10 cellular contexts compared by ENCODE assay signal in genomic region chr2:216474925-216475670, GRCh38. TPM values are rescaled to one million over a fixed set of nuclear protein-coding genes. Genes with fewer than 3 reads are reported as not detected.
A peak's percentile ranks its signal among the peaks of the same experiment; 100 is the strongest.
DNase-seq lines count a peak whose midpoint lies in the region; ATAC-seq, FAIRE-seq and TF ChIP-seq lines count a peak whose summit lies in the region.
"Had no signal": no experiment of that assay in that cellular context is flagged by ENCODE, and none has a peak within 500 bp of the region (broad histone marks: within the 10 kb centered on the region; RNA-seq: fewer than 3 reads in every experiment).

No MANE protein-coding gene starts in this region.

- no peak for TF ChIP-seq POLR2A in GM12891 (IDR thresholded peaks at IDR 0.05; ENCODE audit: low read depth, low read length)
- no peak for TF ChIP-seq POLR2A in K562 (conservative IDR thresholded peaks at IDR 0.05)

- no peak for TF ChIP-seq EP300 in K562 (IDR thresholded peaks at IDR 0.05; ENCODE audit: low read length)

- no peak overlapping the region for H3K4me2 ChIP-seq in K562 (ENCODE audit: insufficient read depth, low read length)

- H3K79me2 ChIP-seq in K562 (ENCODE audit: control insufficient read depth, insufficient read depth, low read length) = no peaks in the 10 kb centered on the region

- ATAC-seq in GM21528 (IDR thresholded peaks at IDR 0.05; ENCODE audit: low FRiP score, unreplicated experiment) (peak; percentile 73), K562 (no peak)

- no peaks in the 10 kb centered on the region for H3K9me3 ChIP-seq in K562 (replicated peaks; ENCODE audit: control insufficient read depth, insufficient read depth, low read depth, low read length)
- H3K9me3 ChIP-seq: MG63 had no signal

- WGBS in K562 (ENCODE audit: insufficient coverage, low coverage, missing lambda C conversion rate) = 89% methylated on average over 8 of the region's 12 CpGs

- CTCF ChIA-PET in K562 (lab: Yijun Ruan, JAX; ENCODE audit: low intra/inter-chr PET ratio) = no interaction called here

- no peaks in the 10 kb centered on the region for H3K9me1 ChIP-seq in K562 (ENCODE audit: control insufficient read depth, insufficient read depth, low read length)

- peaks cover 24% of the 10 kb centered on the region; the same call in 2 of the 3 replicates for H3K36me3 ChIP-seq in K562 (ENCODE audit: control insufficient read depth, insufficient read depth, low read length)

- no peak for TF ChIP-seq RAD21 in K562 (CRISPR knock-in tag; conservative IDR thresholded peaks at IDR 0.05 in 1 of 2, IDR thresholded peaks at IDR 0.05 in 1 of 2)

- FAIRE-seq in GM12891 (lab: Jason Lieb, UNC) = peak; percentile 90
- FAIRE-seq in K562 (lab: Jason Lieb, UNC) = no peak

- no peaks in the 10 kb centered on the region for H3K27me3 ChIP-seq in K562 (ENCODE audit: control insufficient read depth in 2 of 2, insufficient read depth in 2 of 2, low read length in 2 of 2)
- H3K27me3 ChIP-seq: MG63 had no signal

- no peak for TF ChIP-seq CTCF in K562 (IDR thresholded peaks at IDR 0.05 in 2 of 3, conservative IDR thresholded peaks at IDR 0.05 in 1 of 3; ENCODE audit: insufficient read depth in 2 of 3, low read depth in 1 of 3, low read length in 3 of 3)

- no peak overlapping the region for H2AFZ ChIP-seq in K562 (ENCODE audit: low read depth, low read length)

- no peaks in the 10 kb centered on the region for H4K20me1 ChIP-seq in K562 (replicated peaks; ENCODE audit: control insufficient read depth, insufficient read depth, low read length)

- intact Hi-C loops in K562 (cut with micrococcal nuclease) = no loop called here
- intact Hi-C loops in head of caudate nucleus (cut with DNase I) = no loop called here

- H3K4me3 ChIP-seq in K562 = no peak overlapping the region
- H3K4me3 ChIP-seq: MG63 had no signal

- DNase-seq in GM12891 (ENCODE audit: insufficient read length, low spot score) (peak; percentile 20), KBM-7 (peak; percentile 92), K562 (ENCODE audit: extremely low read depth in 1 of 4, low spot score in 3 of 4) (no peak), mesenteric fat pad (ENCODE audit: low spot score) (no peak), midbrain (lab: John Stamatoyannopoulos, UW) (no peak), head of caudate nucleus (no peak), DMS 273 (lab: John Stamatoyannopoulos, UW; ENCODE audit: unreplicated experiment) (no peak)
- DNase-seq: MG63, nucleus accumbens had no signal

- H3K27ac ChIP-seq in K562 (ENCODE audit: extremely low read depth, low read depth, low read length) = no peak overlapping the region

- POLR2A ChIA-PET in K562 (lab: Yijun Ruan, JAX) = no interaction called here

- no peak overlapping the region for H3K9ac ChIP-seq in K562 (ENCODE audit: insufficient read depth in 1 of 2, low read depth in 2 of 2, low read length in 2 of 2)

- in situ Hi-C loops in KBM-7 (cut with MboI; ENCODE audit: low pct_unique_long_range_greater_than_20kb, low sequenced_read_pairs) (no loop called here), K562 (cut with MboI) (no loop called here)

- no TSS peak for BruUV-seq in K562 (replicated peaks; lab: Mats Ljungman, UMichigan)

- H3K4me1 ChIP-seq in K562 (replicated peaks in 1 of 2; ENCODE audit: control insufficient read depth in 2 of 2, insufficient read depth in 2 of 2, low read length in 2 of 2) = no peaks in the 10 kb centered on the region; a peak in 4 of 5 replicates

TF ChIP-seq in GM12891, 5 proteins besides CTCF, POLR2A, EP300 and RAD21:
- peak; percentile 60 for TF ChIP-seq SPI1 (IDR thresholded peaks at IDR 0.05; ENCODE audit: low read depth, low read length)
- TF ChIP-seq POU2F2 (IDR thresholded peaks at IDR 0.05; ENCODE audit: low read depth, low read length) = no peak
- TF ChIP-seq POLR2AphosphoS5 (IDR thresholded peaks at IDR 0.05; ENCODE audit: low read depth, low read length) = no peak

TF ChIP-seq in K562, 482 proteins besides CTCF, POLR2A, EP300 and RAD21:
- no peak for TF ChIP-seq THRA (IDR thresholded peaks at IDR 0.05)
- no peak for TF ChIP-seq E2F3 (CRISPR knock-in tag; IDR thresholded peaks at IDR 0.05)
- TF ChIP-seq POLR2G (IDR thresholded peaks at IDR 0.05; ENCODE audit: low read depth, low read length) = 0 out of 2 replicates have a peak, but pooled peaks have one; percentile 26

RNA-seq across cellular contexts. Expression of gene RPL37A, which starts 23.5 kb away (rescaled TPM):
- 11,370 TPM for polyA plus RNA-seq in GM12891 (2012; ENCODE audit: low read depth, missing spikeins)
- total RNA-seq in K562 (2011; cell fraction: chromatin; rRNA removed; ENCODE audit: low replicate concordance) = 189 and 251 TPM in 2 replicates
- 470 and 540 TPM in 2 replicates for total RNA-seq in K562 (2011; cell fraction: nucleolus; rRNA removed)
- total RNA-seq in K562 (2011; cell fraction: nucleoplasm; rRNA removed) = 645 and 1,259 TPM in 2 replicates
- 1,954 and 2,610 TPM in 2 replicates for total RNA-seq in K562 (2014; rRNA removed)
- total RNA-seq in K562 (2014; rRNA removed; fragmentation: Illumina TruSeq; extraction: Trizol) = 2,970 and 2,991 TPM in 2 replicates
- 3,128 and 3,349 TPM in 2 replicates for total RNA-seq in K562 (2015; rRNA removed; fragmentation: Illumina TruSeq; extraction: Trizol)
- 2,073 and 2,273 TPM in 2 replicates for total RNA-seq in K562 (2021)
- polyA plus RNA-seq in K562 (2011; rRNA removed) = 2,373 and 2,467 TPM in 2 replicates
- polyA plus RNA-seq in K562 (2011; cell fraction: cytosol; rRNA removed) = 982 and 1,470 TPM in 2 replicates
- polyA plus RNA-seq in K562 (2011; cell fraction: nucleus; rRNA removed) = 1,025 and 1,886 TPM in 2 replicates
- polyA plus RNA-seq in K562 (2012) = 3,284 and 4,946 TPM in 2 replicates
- polyA plus RNA-seq in K562 (2014; fragmentation: Illumina TruSeq; extraction: Trizol) = 2,856 and 3,318 TPM in 2 replicates
- 1,000 to 10,000 TPM; 2,078 to 2,436 TPM for polyA plus RNA-seq in K562 (2014; fragmentation: Nextera tagmentation; extraction: Ambion mirVana)
- polyA plus RNA-seq in K562 (2014; rRNA removed) = 1,938 and 2,430 TPM in 2 replicates
- 655 and 700 TPM in 2 replicates for polyA minus RNA-seq in K562 (2011; rRNA and poly(A)+ RNA removed)
- polyA minus RNA-seq in K562 (2011; cell fraction: cytosol; rRNA and poly(A)+ RNA removed) = 685 and 976 TPM in 2 replicates
- polyA minus RNA-seq in K562 (2011; cell fraction: nucleus; rRNA and poly(A)+ RNA removed) = 201 and 409 TPM in 2 replicates
- total RNA-seq in mesenteric fat pad = 1,983 TPM

Comparison
In these comparisons a context has a peak if more than half of its experiments do, and no peak if none do; other contexts are left out.
1. DNase-seq: peak in GM12891 (single experiment) and KBM-7 (single experiment); none in K562 (0 of 4), mesenteric fat pad (single experiment), midbrain (single experiment), head of caudate nucleus (0 of 42) and DMS 273 (single experiment).